1 cellular context compared by ENCODE assay signal in genomic region chr1:226186124-226187018, GRCh38.
A peak's percentile ranks its signal among the peaks of the same experiment; 100 is the strongest.
TF ChIP-seq lines count a peak whose summit lies in the region.

Gene ACBD3 (minus strand): TSS chr1:226186741. CDS start chr1:226186675, 66 bp downstream.

TF ChIP-seq in HepG2, 621 proteins besides CTCF, POLR2A, EP300 and RAD21 (continued from another document and continues in another):
- peak; percentile 95 for TF ChIP-seq GABPA (IDR thresholded peaks at IDR 0.05; ENCODE audit: low read depth, low read length)
- peak; percentile 96 for TF ChIP-seq GABPA (CRISPR knock-in tag; IDR thresholded peaks at IDR 0.05; ENCODE audit: low read depth)
- TF ChIP-seq SP4 (CRISPR knock-in tag; IDR thresholded peaks at IDR 0.05): peak; percentile 70
- peak; percentile 70 for TF ChIP-seq MIXL1 (CRISPR knock-in tag; IDR thresholded peaks at IDR 0.05)
- peak; percentile 74; the same call in 1 of the 2 replicates for TF ChIP-seq ZNF512B (CRISPR knock-in tag; IDR thresholded peaks at IDR 0.05; ENCODE audit: borderline replicate concordance)
- no peak for TF ChIP-seq ZNF343 (CRISPR knock-in tag; IDR thresholded peaks at IDR 0.05)
- TF ChIP-seq ZNF160 (CRISPR knock-in tag; IDR thresholded peaks at IDR 0.05): 0 out of 2 replicates have a peak, but pooled peaks have one; percentile 62
- TF ChIP-seq ZNF430 (CRISPR knock-in tag; IDR thresholded peaks at IDR 0.05): peak; percentile 64; the same call in 1 of the 2 replicates
- no peak for TF ChIP-seq ZNF431 (CRISPR knock-in tag; IDR thresholded peaks at IDR 0.05; ENCODE audit: borderline replicate concordance, low read depth)
- no peak for TF ChIP-seq BRCA1 (CRISPR knock-in tag; IDR thresholded peaks at IDR 0.05)
- peak; percentile 63; the same call in 1 of the 2 replicates for TF ChIP-seq SAFB2 (CRISPR knock-in tag; IDR thresholded peaks at IDR 0.05; ENCODE audit: borderline replicate concordance, low read depth)
- peak; percentile 69 for TF ChIP-seq ZNF691 (CRISPR knock-in tag; IDR thresholded peaks at IDR 0.05; ENCODE audit: borderline replicate concordance, low read depth)
- TF ChIP-seq ZNF207 (IDR thresholded peaks at IDR 0.05; ENCODE audit: borderline replicate concordance): no peak
- TF ChIP-seq ZNF142 (CRISPR knock-in tag; IDR thresholded peaks at IDR 0.05): 0 out of 2 replicates have a peak, but pooled peaks have one; percentile 18
- no peak for TF ChIP-seq HMGA1 (CRISPR knock-in tag; conservative IDR thresholded peaks at IDR 0.05)
- TF ChIP-seq ZFP36 (IDR thresholded peaks at IDR 0.05; ENCODE audit: borderline replicate concordance, low read depth, low read length, partially characterized antibody): no peak
- peak; percentile 68; the same call in 1 of the 2 replicates for TF ChIP-seq ZNF563 (CRISPR knock-in tag; IDR thresholded peaks at IDR 0.05)
- 0 out of 2 replicates have a peak, but pooled peaks have one; percentile 56 for TF ChIP-seq NFATC3 (CRISPR knock-in tag; IDR thresholded peaks at IDR 0.05)
- 0 out of 2 replicates have a peak, but pooled peaks have one; percentile 32 for TF ChIP-seq HOMEZ (CRISPR knock-in tag; IDR thresholded peaks at IDR 0.05; ENCODE audit: low read depth)
- TF ChIP-seq ARNTL (CRISPR knock-in tag; IDR thresholded peaks at IDR 0.05): peak; percentile 58; the same call in 1 of the 2 replicates
- peak; percentile 84 for TF ChIP-seq GMEB1 (CRISPR knock-in tag; IDR thresholded peaks at IDR 0.05; ENCODE audit: borderline replicate concordance)
- TF ChIP-seq MAFG (CRISPR knock-in tag; IDR thresholded peaks at IDR 0.05): no peak
- TF ChIP-seq ZC3H4 (CRISPR knock-in tag; IDR thresholded peaks at IDR 0.05; ENCODE audit: borderline replicate concordance): no peak; the same call in 1 of the 2 replicates
- no peak for TF ChIP-seq SMARCE1 (IDR thresholded peaks at IDR 0.05; ENCODE audit: borderline replicate concordance)
- peak; percentile 37; the same call in 1 of the 2 replicates for TF ChIP-seq ZHX2 (IDR thresholded peaks at IDR 0.05; ENCODE audit: low read depth)
- no peak for TF ChIP-seq ZHX2 (CRISPR knock-in tag; IDR thresholded peaks at IDR 0.05; ENCODE audit: borderline replicate concordance)
- 0 out of 2 replicates have a peak, but pooled peaks have one; percentile 43 for TF ChIP-seq ZNF446 (CRISPR knock-in tag; IDR thresholded peaks at IDR 0.05)
- no peak for TF ChIP-seq CC2D1A (CRISPR knock-in tag; IDR thresholded peaks at IDR 0.05)
- TF ChIP-seq HNF1B (CRISPR knock-in tag; IDR thresholded peaks at IDR 0.05): peak; percentile 83
- TF ChIP-seq DZIP1 (CRISPR knock-in tag; IDR thresholded peaks at IDR 0.05): peak; percentile 97
- peak; percentile 55; the same call in 1 of the 2 replicates for TF ChIP-seq HCFC1 (IDR thresholded peaks at IDR 0.05; ENCODE audit: low read depth, low read length)
